In genomic region chr14:87045956-87046355, GRCh38 we compare ENCODE assay signal across 36 cellular contexts.
"Had no signal": no experiment of that assay in that cellular context is flagged by ENCODE, and none has a peak within 500 bp of the region (broad histone marks: within the 10 kb centered on the region; RNA-seq: fewer than 3 reads in every experiment).

No MANE protein-coding gene starts in this region.

- H3K27me3 Mint-ChIP-seq: activated CD4-positive, alpha-beta memory T cell treated with anti-CD3 and anti-CD28 coated beads, Interleukin-2, amount 10 ng/mL, durations not matched to agents 7 days and 5 days; activated CD4-positive, alpha-beta T cell treated with anti-CD3 and anti-CD28 coated beads for 36 hours; activated CD4-positive, alpha-beta T cell treated with anti-CD3 and anti-CD28 coated beads, Interleukin-2, amount 10 ng/mL, durations not matched to agents 7 days and 5 days; activated CD8-positive, alpha-beta memory T cell treated with anti-CD3 and anti-CD28 coated beads, Interleukin-2, amount 10 ng/mL, durations not matched to agents 7 days and 5 days; activated naive CD4-positive, alpha-beta T cell treated with anti-CD3 and anti-CD28 coated beads, Interleukin-2, amount 10 ng/mL, durations not matched to agents 7 days and 5 days; activated naive CD4-positive, alpha-beta T cell treated with anti-CD3 and anti-CD28 coated beads, Interleukin-2, amount 50 U/mL, for 24 hours; activated naive CD8-positive, alpha-beta T cell treated with anti-CD3 and anti-CD28 coated beads, Interleukin-2, amount 10 ng/mL, durations not matched to agents 7 days and 5 days; activated T-cell treated with anti-CD3 and anti-CD28 coated beads, Interleukin-2, amount 50 U/mL, for 24 hours had no signal

- H3K27me3 ChIP-seq: adrenal gland, body of pancreas, brain microvascular endothelial cell, breast epithelium had no signal

- H3K9me3 ChIP-seq: adrenal gland, body of pancreas, breast epithelium had no signal

- DNase-seq: activated CD4-positive, alpha-beta memory T cell treated with anti-CD3 and anti-CD28 coated beads, Interleukin-2, amount 10 ng/mL, durations not matched to agents 7 days and 5 days; activated CD4-positive, alpha-beta T cell treated with anti-CD3 and anti-CD28 coated beads for 1 hour; activated CD4-positive, alpha-beta T cell treated with anti-CD3 and anti-CD28 coated beads for 36 hours; activated CD4-positive, alpha-beta T cell treated with anti-CD3 and anti-CD28 coated beads for 48 hours; activated CD4-positive, alpha-beta T cell treated with anti-CD3 and anti-CD28 coated beads, Interleukin-2, amount 10 ng/mL, durations not matched to agents 7 days and 5 days; activated CD4-positive, alpha-beta T cell treated with anti-CD3 and anti-CD28 coated beads, Interleukin-2, amount 50 U/mL, for 48 hours; activated CD4-positive, CD25-positive, alpha-beta regulatory T cell; activated CD8-positive, alpha-beta memory T cell treated with anti-CD3 and anti-CD28 coated beads for 24 hours; activated CD8-positive, alpha-beta memory T cell treated with anti-CD3 and anti-CD28 coated beads, Interleukin-2, amount 10 ng/mL, durations not matched to agents 7 days and 5 days; activated CD8-positive, alpha-beta memory T cell treated with anti-CD3 and anti-CD28 coated beads, Interleukin-2, amount 50 U/mL, for 48 hours; activated CD8-positive, alpha-beta T cell treated with anti-CD3 and anti-CD28 coated beads, Interleukin-2, amount 10 ng/mL, durations not matched to agents 7 days and 5 days; activated effector memory CD4-positive, alpha-beta T cell treated with Interleukin-2 at 50 U/mL for 16 hours; activated gamma-delta T cell; activated naive CD4-positive, alpha-beta T cell treated with anti-CD3 and anti-CD28 coated beads, Interleukin-2, amount 10 ng/mL, durations not matched to agents 7 days and 5 days; activated naive CD4-positive, alpha-beta T cell treated with Interleukin-2 at 50 U/mL for 16 hours; activated naive CD8-positive, alpha-beta T cell treated with anti-CD3 and anti-CD28 coated beads, Interleukin-2, amount 10 ng/mL, durations not matched to agents 7 days and 5 days; activated T-cell treated with anti-CD3 and anti-CD28 coated beads, Interleukin-2, amount 50 U/mL, for 24 hours; activated T-cell treated with anti-CD3 and anti-CD28 coated beads, Interleukin-2, amount 50 U/mL, for 48 hours; adrenal gland; amniotic stem cell; aorta; body of pancreas; brain microvascular endothelial cell; central memory CD4-positive, alpha-beta T cell; T-helper 1 cell; T-helper 2 cell; T-helper 9 cell; WERI-Rb-1 had no signal

- H3K36me3 Mint-ChIP-seq: activated CD8-positive, alpha-beta memory T cell treated with anti-CD3 and anti-CD28 coated beads, Interleukin-2, amount 10 ng/mL, durations not matched to agents 7 days and 5 days; activated naive CD4-positive, alpha-beta T cell treated with anti-CD3 and anti-CD28 coated beads, Interleukin-2, amount 10 ng/mL, durations not matched to agents 7 days and 5 days; activated naive CD4-positive, alpha-beta T cell treated with anti-CD3 and anti-CD28 coated beads, Interleukin-2, amount 50 U/mL, for 24 hours; activated naive CD8-positive, alpha-beta T cell; activated naive CD8-positive, alpha-beta T cell treated with anti-CD3 and anti-CD28 coated beads, Interleukin-2, amount 10 ng/mL, durations not matched to agents 7 days and 5 days; WTC11 had no signal

- H3K4me3 Mint-ChIP-seq: activated CD4-positive, alpha-beta memory T cell treated with anti-CD3 and anti-CD28 coated beads, Interleukin-2, amount 10 ng/mL, durations not matched to agents 7 days and 5 days; activated CD4-positive, alpha-beta T cell treated with anti-CD3 and anti-CD28 coated beads for 36 hours; activated CD4-positive, alpha-beta T cell treated with anti-CD3 and anti-CD28 coated beads, Interleukin-2, amount 10 ng/mL, durations not matched to agents 7 days and 5 days; activated CD8-positive, alpha-beta memory T cell treated with anti-CD3 and anti-CD28 coated beads, Interleukin-2, amount 10 ng/mL, durations not matched to agents 7 days and 5 days; activated CD8-positive, alpha-beta T cell treated with anti-CD3 and anti-CD28 coated beads, Interleukin-2, amount 10 ng/mL, durations not matched to agents 7 days and 5 days; activated naive CD4-positive, alpha-beta T cell treated with anti-CD3 and anti-CD28 coated beads, Interleukin-2, amount 10 ng/mL, durations not matched to agents 7 days and 5 days; activated naive CD4-positive, alpha-beta T cell treated with anti-CD3 and anti-CD28 coated beads, Interleukin-2, amount 50 U/mL, for 24 hours; activated naive CD8-positive, alpha-beta T cell; activated naive CD8-positive, alpha-beta T cell treated with anti-CD3 and anti-CD28 coated beads, Interleukin-2, amount 10 ng/mL, durations not matched to agents 7 days and 5 days; activated T-cell treated with anti-CD3 and anti-CD28 coated beads, Interleukin-2, amount 50 U/mL, for 24 hours; T-helper 1 cell treated with Interleukin-12 subunit alpha and Interleukin-12 subunit beta and Interleukin-4 antibody, amounts not matched to agents 30 μg/mL and 1 μg/mL, for 36 hours; T-helper 2 cell treated with Interferon-gamma antibody and Interleukin-4, amounts not matched to agents 5 μg/mL and 100 μg/mL, for 36 hours; WTC11 had no signal

- H3K9me3 Mint-ChIP-seq: activated CD4-positive, alpha-beta T cell treated with anti-CD3 and anti-CD28 coated beads, Interleukin-2, amount 10 ng/mL, durations not matched to agents 7 days and 5 days; activated naive CD4-positive, alpha-beta T cell treated with anti-CD3 and anti-CD28 coated beads, Interleukin-2, amount 10 ng/mL, durations not matched to agents 7 days and 5 days; activated naive CD4-positive, alpha-beta T cell treated with anti-CD3 and anti-CD28 coated beads, Interleukin-2, amount 50 U/mL, for 24 hours; activated T-cell treated with anti-CD3 and anti-CD28 coated beads, Interleukin-2, amount 50 U/mL, for 24 hours; WTC11 had no signal

- H3K27ac ChIP-seq: adrenal gland, brain microvascular endothelial cell, breast epithelium, WERI-Rb-1 had no signal

- H3K27ac Mint-ChIP-seq: activated CD4-positive, alpha-beta memory T cell treated with anti-CD3 and anti-CD28 coated beads, Interleukin-2, amount 10 ng/mL, durations not matched to agents 7 days and 5 days; activated CD4-positive, alpha-beta T cell treated with anti-CD3 and anti-CD28 coated beads for 36 hours; activated CD4-positive, alpha-beta T cell treated with anti-CD3 and anti-CD28 coated beads, Interleukin-2, amount 10 ng/mL, durations not matched to agents 7 days and 5 days; activated CD8-positive, alpha-beta memory T cell treated with anti-CD3 and anti-CD28 coated beads, Interleukin-2, amount 10 ng/mL, durations not matched to agents 7 days and 5 days; activated CD8-positive, alpha-beta T cell treated with anti-CD3 and anti-CD28 coated beads, Interleukin-2, amount 10 ng/mL, durations not matched to agents 7 days and 5 days; activated naive CD4-positive, alpha-beta T cell treated with anti-CD3 and anti-CD28 coated beads, Interleukin-2, amount 10 ng/mL, durations not matched to agents 7 days and 5 days; activated naive CD4-positive, alpha-beta T cell treated with anti-CD3 and anti-CD28 coated beads, Interleukin-2, amount 50 U/mL, for 24 hours; activated naive CD8-positive, alpha-beta T cell; activated naive CD8-positive, alpha-beta T cell treated with anti-CD3 and anti-CD28 coated beads, Interleukin-2, amount 10 ng/mL, durations not matched to agents 7 days and 5 days; activated T-cell treated with anti-CD3 and anti-CD28 coated beads, Interleukin-2, amount 50 U/mL, for 24 hours; activated T-helper 2 cell treated with anti-CD3 and anti-CD28 coated beads, Interferon-gamma antibody, Interleukin-2, Interleukin-4, amounts not matched to agents 10 μg/mL and 5 μg/mL and 100 μg/mL, durations not matched to agents 14 hours and 24 hours and 36 hours; T-helper 1 cell treated with Interleukin-12 subunit alpha and Interleukin-12 subunit beta and Interleukin-4 antibody, amounts not matched to agents 30 μg/mL and 1 μg/mL, for 36 hours; T-helper 2 cell treated with Interferon-gamma antibody and Interleukin-4, amounts not matched to agents 5 μg/mL and 100 μg/mL, for 36 hours; WTC11 had no signal

- ATAC-seq: activated CD4-positive, alpha-beta T cell treated with anti-CD3 and anti-CD28 coated beads for 36 hours; activated CD4-positive, CD25-positive, alpha-beta regulatory T cell treated with anti-CD3 and anti-CD28 coated beads, Interleukin-2, amount 50 U/mL, for 24 hours; activated CD8-positive, alpha-beta memory T cell treated with anti-CD3 and anti-CD28 coated beads, Interleukin-2, amount 10 ng/mL, durations not matched to agents 7 days and 5 days; activated CD8-positive, alpha-beta T cell treated with anti-CD3 and anti-CD28 coated beads, Interleukin-2, amount 10 ng/mL, durations not matched to agents 7 days and 5 days; body of pancreas; WTC11 had no signal

- H3K4me1 Mint-ChIP-seq: activated CD4-positive, alpha-beta memory T cell treated with anti-CD3 and anti-CD28 coated beads, Interleukin-2, amount 10 ng/mL, durations not matched to agents 7 days and 5 days; activated CD4-positive, alpha-beta T cell treated with anti-CD3 and anti-CD28 coated beads for 36 hours; activated CD4-positive, alpha-beta T cell treated with anti-CD3 and anti-CD28 coated beads, Interleukin-2, amount 10 ng/mL, durations not matched to agents 7 days and 5 days; activated CD8-positive, alpha-beta memory T cell treated with anti-CD3 and anti-CD28 coated beads, Interleukin-2, amount 10 ng/mL, durations not matched to agents 7 days and 5 days; activated naive CD4-positive, alpha-beta T cell treated with anti-CD3 and anti-CD28 coated beads, Interleukin-2, amount 10 ng/mL, durations not matched to agents 7 days and 5 days; activated naive CD4-positive, alpha-beta T cell treated with anti-CD3 and anti-CD28 coated beads, Interleukin-2, amount 50 U/mL, for 24 hours; activated naive CD8-positive, alpha-beta T cell treated with anti-CD3 and anti-CD28 coated beads, Interleukin-2, amount 10 ng/mL, durations not matched to agents 7 days and 5 days had no signal

- H3K36me3 ChIP-seq: adrenal gland, brain microvascular endothelial cell, breast epithelium, WERI-Rb-1 had no signal

- H3K4me3 ChIP-seq: adrenal gland, body of pancreas, breast epithelium had no signal

- H3K4me1 ChIP-seq: adrenal gland, breast epithelium had no signal
